Comparison of ENCODE assay signal across 8 cellular contexts in the genomic region with DNA sequence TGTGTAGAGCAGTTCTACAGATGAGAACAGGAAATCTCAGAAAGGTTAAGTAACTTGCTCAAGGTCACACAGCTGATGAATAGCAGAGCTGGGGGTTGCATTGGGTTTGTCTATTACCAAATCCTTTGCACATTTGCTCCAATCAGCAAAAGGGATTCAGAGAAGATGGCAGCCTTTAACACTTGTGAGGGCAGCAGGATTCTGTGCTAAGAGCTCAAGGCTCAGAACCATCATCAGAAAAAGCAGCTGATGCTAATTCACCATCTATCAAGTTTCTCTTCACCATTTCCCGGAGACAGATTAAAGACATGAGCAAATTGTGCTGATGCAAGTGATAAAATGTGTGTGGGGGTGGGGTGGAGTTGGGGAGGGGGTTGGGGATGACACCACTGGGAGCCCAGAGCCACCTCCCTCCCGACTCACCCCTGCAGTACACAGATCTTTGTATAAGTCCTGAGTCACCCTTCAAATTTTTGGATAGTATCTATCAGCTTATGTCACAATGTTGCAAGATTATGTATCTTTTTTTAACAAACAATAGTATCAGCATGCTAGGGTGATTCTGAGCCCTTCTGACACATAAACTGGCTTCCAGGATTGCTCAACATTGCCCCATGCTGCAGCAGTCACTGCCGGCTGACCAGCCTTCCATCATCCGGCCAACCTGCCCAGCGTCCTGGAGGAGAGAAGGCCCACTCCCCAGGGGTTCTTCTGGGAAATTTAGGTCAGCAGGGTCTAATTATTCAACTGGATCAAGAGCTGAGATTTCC. TPM values are rescaled to one million over a fixed set of nuclear protein-coding genes. Genes with fewer than 3 reads are reported as not detected.
A peak's percentile ranks its signal among the peaks of the same experiment; 100 is the strongest.
DNase-seq lines count a peak whose midpoint lies in the region; ATAC-seq and TF ChIP-seq lines count a peak whose summit lies in the region.

No MANE protein-coding gene starts in this region.

- peaks cover 6% of the 10 kb centered on the region for H3K9me3 Mint-ChIP-seq in CD4-positive, alpha-beta T cell
- H3K9me3 Mint-ChIP-seq in stimulated activated memory B cell treated with anti-CD40 and anti-IgM and Interleukin-4, amounts not matched to agents 10 μg/mL and 1 μg/mL and 100 μg/mL, for 72 hours: peaks cover 6% of the 10 kb centered on the region

- peak overlapping the region; percentile 82 for H3K4me3 Mint-ChIP-seq in CD4-positive, alpha-beta T cell
- no peak overlapping the region for H3K4me3 Mint-ChIP-seq in T-helper 17 cell
- no peak overlapping the region for H3K4me3 Mint-ChIP-seq in stimulated activated memory B cell treated with anti-CD40 and anti-IgM and Interleukin-4, amounts not matched to agents 10 μg/mL and 1 μg/mL and 100 μg/mL, for 72 hours

- no peak overlapping the region for H2AFZ ChIP-seq in PC-9

- peak overlapping the region; percentile 28 for H3K27ac Mint-ChIP-seq in CD4-positive, alpha-beta T cell
- H3K27ac Mint-ChIP-seq in T-helper 17 cell: no peak overlapping the region
- H3K27ac Mint-ChIP-seq in stimulated activated memory B cell treated with anti-CD40 and anti-IgM and Interleukin-4, amounts not matched to agents 10 μg/mL and 1 μg/mL and 100 μg/mL, for 72 hours: no peak overlapping the region

- peaks cover 22% of the 10 kb centered on the region for H3K4me1 Mint-ChIP-seq in CD4-positive, alpha-beta T cell (ENCODE audit: low read depth)
- H3K4me1 Mint-ChIP-seq in T-helper 17 cell: peaks cover 9% of the 10 kb centered on the region
- H3K4me1 Mint-ChIP-seq in stimulated activated memory B cell treated with anti-CD40 and anti-IgM and Interleukin-4, amounts not matched to agents 10 μg/mL and 1 μg/mL and 100 μg/mL, for 72 hours: peaks cover 5% of the 10 kb centered on the region

- H3K4me1 ChIP-seq in PC-9 (replicated peaks; ENCODE audit: insufficient read depth): peaks cover 30% of the 10 kb centered on the region
- peaks cover 0 to 18% of the 10 kb centered on the region in 2 donors for H3K4me1 ChIP-seq in esophagus (ENCODE audit: control insufficient read depth in 2 of 2, insufficient read depth in 2 of 2, low read length in 1 of 2)

- H3K27me3 Mint-ChIP-seq in CD4-positive, alpha-beta T cell: no peaks in the 10 kb centered on the region
- no peaks in the 10 kb centered on the region for H3K27me3 Mint-ChIP-seq in T-helper 17 cell
- peaks cover 11% of the 10 kb centered on the region for H3K27me3 Mint-ChIP-seq in stimulated activated memory B cell treated with anti-CD40 and anti-IgM and Interleukin-4, amounts not matched to agents 10 μg/mL and 1 μg/mL and 100 μg/mL, for 72 hours

- CTCF ChIA-PET in CD4-positive, alpha-beta T cell (lab: Charles Lee): interaction anchor here (0.9 to 4.3 kb wide), 15 partner anchors 9 to 248 kb away, joined by 3 to 41 read pairs (median 6); a partner anchor contains a TSS
- CTCF ChIA-PET in PC-9 (lab: Charles Lee): interaction anchor here (0.7 to 1.1 kb wide), 3 partner anchors 203 to 862 kb away, joined by 3 to 9 read pairs (median 3); no protein-coding TSS in a partner anchor

- no peak overlapping the region for H3K27ac ChIP-seq in CD4-positive, alpha-beta T cell (ENCODE audit: low read depth, low read length)
- H3K27ac ChIP-seq in PC-9: peak overlapping the region; percentile 79
- H3K27ac ChIP-seq in esophagus (ENCODE audit: low read depth in 2 of 2, low read length in 1 of 2): peak overlapping the region; percentile 87 to 89

- BruUV-seq in PC-9 (replicated peaks; lab: Mats Ljungman, UMichigan): no TSS peak

- DNase-seq in CD4-positive, alpha-beta T cell: peak in 2 of 10 experiments; percentile 18 to 24
- DNase-seq in PC-9 (peak; percentile 56 to 87), posterior vena cava (ENCODE audit: low spot score) (peak; percentile 91), T-helper 17 cell (no peak)

- POLR2A ChIA-PET in CD4-positive, alpha-beta T cell (lab: Charles Lee): interaction anchor here (0.7 to 2.0 kb wide), 6 partner anchors 23 to 285 kb away, joined by 3 to 8 read pairs (median 6); no protein-coding TSS in a partner anchor
- POLR2A ChIA-PET in PC-9 (lab: Charles Lee; ENCODE audit: unreplicated experiment): interaction anchor here (0.6 kb wide), 1 partner anchor 432 kb away, joined by 5 read pairs; no protein-coding TSS in a partner anchor

- 25 to 29% methylated on average over 5 of the region's 5 CpGs for WGBS in esophagus, 2 donors

- TF ChIP-seq CTCF in CD4-positive, alpha-beta T cell (IDR thresholded peaks at IDR 0.05): no peak
- no peak for TF ChIP-seq CTCF in PC-9 (conservative IDR thresholded peaks at IDR 0.05)

- no peaks in the 10 kb centered on the region for H3K9me2 ChIP-seq in PC-9 (ENCODE audit: insufficient read depth)

- H3K27me3 ChIP-seq in CD4-positive, alpha-beta T cell (ENCODE audit: control insufficient read depth, insufficient read depth, low read length): no peaks in the 10 kb centered on the region
- no peaks in the 10 kb centered on the region for H3K27me3 ChIP-seq in PC-9 (ENCODE audit: insufficient read depth, low read depth)
- no peaks in the 10 kb centered on the region for H3K27me3 ChIP-seq in esophagus (ENCODE audit: control insufficient read depth in 1 of 2, insufficient read depth in 2 of 2, low read length in 2 of 2)

- H3K36me3 Mint-ChIP-seq in CD4-positive, alpha-beta T cell (ENCODE audit: low read depth): peaks cover 5% of the 10 kb centered on the region
- H3K36me3 Mint-ChIP-seq in T-helper 17 cell (ENCODE audit: low read depth): no peaks in the 10 kb centered on the region
- no peaks in the 10 kb centered on the region for H3K36me3 Mint-ChIP-seq in stimulated activated memory B cell treated with anti-CD40 and anti-IgM and Interleukin-4, amounts not matched to agents 10 μg/mL and 1 μg/mL and 100 μg/mL, for 72 hours

- peaks cover 11% of the 10 kb centered on the region for H3K9me3 ChIP-seq in CD4-positive, alpha-beta T cell (ENCODE audit: control insufficient read depth, low read length)
- H3K9me3 ChIP-seq in PC-9 (ENCODE audit: insufficient read depth, low read depth) (no peaks in the 10 kb centered on the region; the same call in 1 of the 2 replicates), esophagus (ENCODE audit: control insufficient read depth in 2 of 2, insufficient read depth in 1 of 2, low read depth in 1 of 2, low read length in 1 of 2) (peaks cover 0 to 4% of the 10 kb centered on the region in 2 donors), T-helper 17 cell (ENCODE audit: control insufficient read depth, low read length, poor library complexity, severe bottlenecking) (no peaks in the 10 kb centered on the region)

- H3K4me3 ChIP-seq in PC-9: no peak overlapping the region
- no peak overlapping the region for H3K4me3 ChIP-seq in esophagus (ENCODE audit: low read depth in 1 of 2, low read length in 2 of 2)

- peaks cover 16% of the 10 kb centered on the region for H3F3A ChIP-seq in PC-9 (ENCODE audit: insufficient read depth, low read depth)

- peak; percentile 4 for ATAC-seq in CD4-positive, alpha-beta T cell (ENCODE audit: poor library complexity)
- ATAC-seq in T-helper 17 cell (no peak), HG03159 (IDR thresholded peaks at IDR 0.05; ENCODE audit: unreplicated experiment) (no peak), GM19395 (IDR thresholded peaks at IDR 0.05; ENCODE audit: unreplicated experiment) (no peak)
- ATAC-seq in stimulated activated memory B cell treated with anti-CD40 and anti-IgM and Interleukin-4, amounts not matched to agents 10 μg/mL and 1 μg/mL and 100 μg/mL, for 72 hours: no peak

- H4K20me1 ChIP-seq in PC-9 (ENCODE audit: insufficient read depth): no peaks in the 10 kb centered on the region

- intact Hi-C loops in CD4-positive, alpha-beta T cell (cut with DNase I, micrococcal nuclease): loop anchor here (1.0 to 5.0 kb wide), 7 partner anchors 53 to 297 kb away; a partner anchor contains a TSS
- intact Hi-C loops in PC-9 (cut with micrococcal nuclease; ENCODE audit: unreplicated experiment): loop anchor here (1.0 to 5.0 kb wide), 6 partner anchors 62 to 283 kb away; no protein-coding TSS in a partner anchor
- intact Hi-C loops in posterior vena cava (cut with DNase I): loop anchor here (5.0 kb wide), 3 partner anchors 87 to 202 kb away; no protein-coding TSS in a partner anchor

- H3K36me3 ChIP-seq in PC-9 (ENCODE audit: low read depth) (no peaks in the 10 kb centered on the region), esophagus (ENCODE audit: control insufficient read depth in 2 of 2, insufficient read depth in 2 of 2, low read length in 1 of 2) (no peaks in the 10 kb centered on the region)

- H3K79me2 ChIP-seq in PC-9 (ENCODE audit: low read depth): peaks cover 14% of the 10 kb centered on the region

- H3K4me2 ChIP-seq in PC-9: peak overlapping the region; percentile 57; the same call in 1 of the 2 replicates

RNA-seq across cellular contexts. Expression of a gene that starts 2.8 kb away (rescaled TPM):
- total RNA-seq in CD4-positive, alpha-beta T cell: 1 to 10 TPM; 1.9 to 2.3 TPM
- 27.9 and 33.8 TPM in 2 replicates for total RNA-seq in PC-9 (2021)
- 10 to 100 TPM; 14.4 to 20.9 TPM for polyA plus RNA-seq in esophagus
- total RNA-seq in posterior vena cava: 10 to 100 TPM; 30.9 to 48.0 TPM
- total RNA-seq in T-helper 17 cell: 1 to 10 TPM; 7.7 to 9.2 TPM

RNA-seq across cellular contexts. Expression of a gene that starts 55.3 kb away (rescaled TPM):
- 10 to 100 TPM; 13.6 to 13.9 TPM for total RNA-seq in CD4-positive, alpha-beta T cell
- 31.1 and 43.9 TPM in 2 replicates for total RNA-seq in PC-9 (2021)
- polyA plus RNA-seq in esophagus: 1 to 10 TPM; 7.1 to 8.9 TPM
- 10 to 100 TPM; 56.0 to 59.6 TPM for total RNA-seq in posterior vena cava
- 10 to 100 TPM; 16.1 to 19.2 TPM for total RNA-seq in T-helper 17 cell

Comparison
In these comparisons a context has a peak if more than half of its experiments do, and no peak if none do; other contexts are left out.
1. DNase-seq: peak in PC-9 (2 of 2) and posterior vena cava (single experiment); none in T-helper 17 cell (0 of 3).